35 cellular contexts compared by ENCODE assay signal in the genomic region with DNA sequence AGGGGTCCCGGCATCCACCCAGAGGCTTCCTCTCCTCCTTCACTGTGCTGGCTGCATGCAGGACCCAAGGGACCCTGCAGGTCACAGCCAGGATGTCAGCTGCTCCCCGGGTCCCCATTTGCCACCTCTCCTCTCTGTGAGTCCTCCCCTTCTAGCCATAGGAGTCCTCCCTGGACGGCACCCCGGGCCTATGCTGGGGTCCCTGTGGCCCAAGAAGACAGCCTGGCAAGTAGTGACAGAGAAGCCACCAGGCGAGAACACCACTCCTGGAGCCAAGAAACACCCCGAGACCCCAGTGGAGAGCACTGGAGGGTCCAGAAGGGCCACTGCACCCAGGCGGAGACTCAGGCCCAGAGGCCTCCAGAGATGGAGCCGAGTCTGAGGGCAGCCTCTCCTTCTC. TPM values are rescaled to one million over a fixed set of nuclear protein-coding genes. Genes with fewer than 3 reads are reported as not detected.
"Had no signal": no experiment of that assay in that cellular context is flagged by ENCODE, and none has a peak within 500 bp of the region (broad histone marks: within the 10 kb centered on the region; RNA-seq: fewer than 3 reads in every experiment).

No MANE protein-coding gene starts in this region.

- H3K36me3 ChIP-seq: brain microvascular endothelial cell, WERI-Rb-1 had no signal

- H3K4me3 Mint-ChIP-seq: activated B cell treated with CpG ODN at 0.5 μM for 24 hours; activated CD8-positive, alpha-beta T cell treated with anti-CD3 and anti-CD28 coated beads for 36 hours; activated naive CD8-positive, alpha-beta T cell; activated T-cell treated with anti-CD3 and anti-CD28 coated beads, Interleukin-2, amount 50 U/mL, for 24 hours; activated T-cell treated with anti-CD3 and anti-CD28 coated beads, Interleukin-2, amount 50 U/mL, for 72 hours; effector memory CD8-positive, alpha-beta T cell; T-cell; T-helper 1 cell treated with Interleukin-12 subunit alpha and Interleukin-12 subunit beta and Interleukin-4 antibody, amounts not matched to agents 30 μg/mL and 1 μg/mL, for 36 hours; T-helper 2 cell treated with Interferon-gamma antibody and Interleukin-4, amounts not matched to agents 5 μg/mL and 100 μg/mL, for 36 hours had no signal

- H3K4me1 Mint-ChIP-seq: activated B cell treated with CpG ODN at 0.5 μM for 24 hours, T-cell had no signal

- H3K4me3 ChIP-seq: esophagus muscularis mucosa, gastrocnemius medialis, heart left ventricle had no signal

- H3K9me3 ChIP-seq: esophagus muscularis mucosa, gastrocnemius medialis had no signal

- FAIRE-seq: astrocyte, colon had no signal

- H3K27me3 ChIP-seq: brain microvascular endothelial cell, esophagus muscularis mucosa, foreskin keratinocyte, gastrocnemius medialis, heart left ventricle had no signal

- H3K27ac Mint-ChIP-seq: activated B cell treated with CpG ODN at 0.5 μM for 24 hours; activated CD8-positive, alpha-beta T cell treated with anti-CD3 and anti-CD28 coated beads for 36 hours; activated naive CD8-positive, alpha-beta T cell; activated T-cell treated with anti-CD3 and anti-CD28 coated beads, Interleukin-2, amount 50 U/mL, for 24 hours; activated T-cell treated with anti-CD3 and anti-CD28 coated beads, Interleukin-2, amount 50 U/mL, for 72 hours; T-cell; T-helper 1 cell treated with Interleukin-12 subunit alpha and Interleukin-12 subunit beta and Interleukin-4 antibody, amounts not matched to agents 30 μg/mL and 1 μg/mL, for 36 hours; T-helper 2 cell treated with Interferon-gamma antibody and Interleukin-4, amounts not matched to agents 5 μg/mL and 100 μg/mL, for 36 hours had no signal

- DNase-seq: activated B cell treated with CpG ODN at 0.5 μM for 24 hours; activated CD4-positive, alpha-beta T cell treated with anti-CD3 and anti-CD28 coated beads for 48 hours; activated CD4-positive, alpha-beta T cell treated with anti-CD3 and anti-CD28 coated beads, Interleukin-2, amount 50 U/mL, for 1 hour; activated CD4-positive, alpha-beta T cell treated with anti-CD3 and anti-CD28 coated beads, Interleukin-2, amount 50 U/mL, for 48 hours; activated CD8-positive, alpha-beta memory T cell treated with anti-CD3 and anti-CD28 coated beads for 24 hours; activated CD8-positive, alpha-beta memory T cell treated with anti-CD3 and anti-CD28 coated beads, Interleukin-2, amount 50 U/mL, for 48 hours; activated CD8-positive, alpha-beta T cell treated with anti-CD3 and anti-CD28 coated beads for 36 hours; activated gamma-delta T cell; activated naive CD4-positive, alpha-beta T cell; activated naive CD4-positive, alpha-beta T cell treated with anti-CD3 and anti-CD28 coated beads, Interleukin-2, amount 50 U/mL, for 16 hours; activated T-cell treated with anti-CD3 and anti-CD28 coated beads for 4 hours; activated T-cell treated with anti-CD3 and anti-CD28 coated beads, Interleukin-2, amount 50 U/mL, for 24 hours; activated T-cell treated with anti-CD3 and anti-CD28 coated beads, Interleukin-2, amount 50 U/mL, for 72 hours; amniotic stem cell; anterior cingulate cortex; brain microvascular endothelial cell; cortex of kidney; dermis blood vessel endothelial cell; effector CD4-positive, alpha-beta T cell; effector memory CD8-positive, alpha-beta T cell; erythroblast; foreskin keratinocyte; gastrocnemius medialis; glutamatergic neuron; T-cell; T1000; WERI-Rb-1 had no signal

- H3K4me1 ChIP-seq: esophagus muscularis mucosa, foreskin keratinocyte, gastrocnemius medialis had no signal

- H3K27me3 Mint-ChIP-seq: activated B cell treated with CpG ODN at 0.5 μM for 24 hours; activated CD8-positive, alpha-beta T cell treated with anti-CD3 and anti-CD28 coated beads for 36 hours; activated naive CD8-positive, alpha-beta T cell; activated T-cell treated with anti-CD3 and anti-CD28 coated beads, Interleukin-2, amount 50 U/mL, for 24 hours; effector memory CD8-positive, alpha-beta T cell; T-cell had no signal

- ATAC-seq: activated CD4-positive, CD25-positive, alpha-beta regulatory T cell treated with anti-CD3 and anti-CD28 coated beads, Interleukin-2, amount 50 U/mL, for 24 hours; activated CD8-positive, alpha-beta T cell treated with anti-CD3 and anti-CD28 coated beads for 36 hours; activated T-cell treated with anti-CD3 and anti-CD28 coated beads, Interleukin-2, amount 50 U/mL, for 72 hours; effector memory CD8-positive, alpha-beta T cell; foreskin keratinocyte; gastrocnemius medialis; T-cell had no signal

- H3K27ac ChIP-seq: brain microvascular endothelial cell, esophagus muscularis mucosa, foreskin keratinocyte, gastrocnemius medialis, heart left ventricle, WERI-Rb-1 had no signal

RNA-seq across cellular contexts. Expression of a gene that starts 54.9 kb away (rescaled TPM):
- total RNA-seq: foreskin keratinocyte had no signal
- polyA plus RNA-seq: foreskin keratinocyte had no signal
